10 cellular contexts compared by ENCODE assay signal in genomic region chr3:105334138-105334882, GRCh38.
DNase-seq lines count a peak whose midpoint lies in the region; ATAC-seq and TF ChIP-seq lines count a peak whose summit lies in the region.
"Had no signal": no experiment of that assay in that cellular context is flagged by ENCODE, and none has a peak within 500 bp of the region (broad histone marks: within the 10 kb centered on the region; RNA-seq: fewer than 3 reads in every experiment).

No MANE protein-coding gene starts in this region.

- no peak overlapping the region for H3K4me3 ChIP-seq in WERI-Rb-1 (ENCODE audit: low read depth, low read length)

- H3K9me3 ChIP-seq in WERI-Rb-1 (ENCODE audit: severe bottlenecking): peaks cover 4% of the 10 kb centered on the region

- peak; percentile 15 for DNase-seq in ACHN
- DNase-seq in WERI-Rb-1: no peak
- no peak for DNase-seq in NCI-H1694 treated with DMSO at 0.1 percent for 48 hours (lab: John Stamatoyannopoulos, UW)
- no peak for DNase-seq in activated T-cell treated with anti-CD3 and anti-CD28 coated beads for 4 hours
- no peak for DNase-seq in NCI-H2196 (lab: John Stamatoyannopoulos, UW; ENCODE audit: unreplicated experiment)
- DNase-seq: BE2C, brain microvascular endothelial cell had no signal

- H3K36me3 ChIP-seq in WERI-Rb-1: no peaks in the 10 kb centered on the region
- H3K36me3 ChIP-seq: BE2C, brain microvascular endothelial cell had no signal

- no peak overlapping the region for H3K27ac ChIP-seq in WERI-Rb-1
- H3K27ac ChIP-seq: brain microvascular endothelial cell had no signal

- H3K27me3 ChIP-seq in WERI-Rb-1 (ENCODE audit: insufficient read depth, low read depth, severe bottlenecking): no peaks in the 10 kb centered on the region
- H3K27me3 ChIP-seq: BE2C, brain microvascular endothelial cell had no signal

- ATAC-seq in GM19452 (IDR thresholded peaks at IDR 0.05; ENCODE audit: unreplicated experiment): peak; percentile 66
- peak; percentile 59 for ATAC-seq in HG03066 (IDR thresholded peaks at IDR 0.05; ENCODE audit: low read depth, unreplicated experiment)
- ATAC-seq in SK-N-SH treated with all-trans-retinoic acid at 6 μM for 48 hours: peak; percentile 26; the same call in 1 of the 3 replicates

- in situ Hi-C loops in ACHN (cut with HindIII; ENCODE audit: low pct_ligation_motif_present, low pct_unique_long_range_greater_than_20kb, low sequenced_read_pairs): no loop called here

- TF ChIP-seq CTCF in WERI-Rb-1 (IDR thresholded peaks at IDR 0.05; ENCODE audit: low read depth, low read length): no peak

TF ChIP-seq in SK-N-SH treated with all-trans-retinoic acid at 6 μM for 48 hours, 23 proteins besides CTCF, POLR2A, EP300 and RAD21:
- no peak for TF ChIP-seq OSR1 (CRISPR knock-in tag; IDR thresholded peaks at IDR 0.05)
- no peak for TF ChIP-seq BACH2 (CRISPR knock-in tag; IDR thresholded peaks at IDR 0.05; ENCODE audit: borderline replicate concordance)
- no peak for TF ChIP-seq TCF4 (CRISPR knock-in tag; IDR thresholded peaks at IDR 0.05; ENCODE audit: borderline replicate concordance)
